Comparison of ENCODE assay signal across 8 cellular contexts in genomic region chr1:203504400-203505250, GRCh38.
DNase-seq lines count a peak whose midpoint lies in the region; ATAC-seq and TF ChIP-seq lines count a peak whose summit lies in the region.

No MANE protein-coding gene starts in this region.

- H3K27me3 ChIP-seq in OCI-LY3 (ENCODE audit: low read depth, low read length) (peaks cover 22% of the 10 kb centered on the region), muscle layer of colon (ENCODE audit: control insufficient read depth in 1 of 2, insufficient read depth in 2 of 2, low read length in 2 of 2) (no peaks in the 10 kb centered on the region)

- no peaks in the 10 kb centered on the region for H4K20me1 ChIP-seq in OCI-LY3 (ENCODE audit: insufficient read depth, low read length)

- TF ChIP-seq RAD21 in Ishikawa (IDR thresholded peaks at IDR 0.05; ENCODE audit: low read depth), result peak; percentile 86

- peak; percentile 96 for TF ChIP-seq CTCF in OCI-LY3 (IDR thresholded peaks at IDR 0.05; ENCODE audit: low read depth, low read length)

- H3K9ac ChIP-seq in OCI-LY3 (ENCODE audit: low read length) (no peak overlapping the region), muscle layer of colon (ENCODE audit: low read length) (no peak overlapping the region)

- ATAC-seq in HG02938 (IDR thresholded peaks at IDR 0.05; ENCODE audit: unreplicated experiment), result no peak

- no peak for TF ChIP-seq EP300 in Ishikawa (IDR thresholded peaks at IDR 0.05; ENCODE audit: borderline replicate concordance)

- H3K4me1 ChIP-seq in OCI-LY3 (ENCODE audit: low read length) (no peaks in the 10 kb centered on the region; the same call in 1 of the 2 replicates), muscle layer of colon (ENCODE audit: insufficient read depth, low read length) (peaks cover 74% of the 10 kb centered on the region)

- H3K27ac ChIP-seq in OCI-LY3 (ENCODE audit: low read length) (no peak overlapping the region), epithelial cell of prostate (no peak overlapping the region), muscle layer of colon (ENCODE audit: low read depth, low read length) (peak overlapping the region; percentile 72)

- H3K4me2 ChIP-seq in OCI-LY3 (ENCODE audit: low read length), result peak overlapping the region; percentile 48

- DNase-seq in COLO829 (ENCODE audit: low spot score) (peak; percentile 91), epithelial cell of prostate (ENCODE audit: low read depth, low spot score) (peak; percentile 29)
- peak; percentile 80 for DNase-seq in activated CD8-positive, alpha-beta memory T cell treated with anti-CD3 and anti-CD28 coated beads, Interleukin-2, amount 50 U/mL, for 4 hours
- DNase-seq in stimulated activated CD8-positive, alpha-beta memory T cell treated with anti-CD3 and anti-CD28 coated beads, Interleukin-4, amount 100 ng/mL, for 4 hours (ENCODE audit: low read depth in 2 of 2, low spot score in 1 of 2), result peak; percentile 32 to 70

- H3K4me3 ChIP-seq in OCI-LY3 (ENCODE audit: low read length), result no peak overlapping the region
- no peak overlapping the region for H3K4me3 ChIP-seq in muscle layer of colon (ENCODE audit: low read depth in 1 of 2, low read length in 2 of 2)

- H2AFZ ChIP-seq in OCI-LY3 (ENCODE audit: low read depth, low read length), result peak overlapping the region; percentile 50; the same call in 1 of the 2 replicates

- H3K36me3 ChIP-seq in OCI-LY3 (replicated peaks; ENCODE audit: low read depth, low read length), result no peaks in the 10 kb centered on the region
- H3K36me3 ChIP-seq in muscle layer of colon (ENCODE audit: insufficient read depth, low read length), result no peaks in the 10 kb centered on the region

- H3K9me3 ChIP-seq in OCI-LY3 (ENCODE audit: insufficient read depth, low read length) (no peaks in the 10 kb centered on the region), muscle layer of colon (ENCODE audit: low read length) (no peaks in the 10 kb centered on the region)

- H3K79me2 ChIP-seq in OCI-LY3 (ENCODE audit: low read length), result no peaks in the 10 kb centered on the region

TF ChIP-seq in Ishikawa, 13 proteins besides CTCF, POLR2A, EP300 and RAD21:
- TF ChIP-seq TCF12 (IDR thresholded peaks at IDR 0.05; ENCODE audit: low read depth) (no peak), CEBPB (IDR thresholded peaks at IDR 0.05) (no peak), TEAD4 (IDR thresholded peaks at IDR 0.05) (no peak), USF1 (IDR thresholded peaks at IDR 0.05) (no peak), MAX (IDR thresholded peaks at IDR 0.05) (no peak), TAF1 (IDR thresholded peaks at IDR 0.05; ENCODE audit: low read depth) (no peak), YY1 (IDR thresholded peaks at IDR 0.05; ENCODE audit: low read depth) (no peak), CREB1 (IDR thresholded peaks at IDR 0.05; ENCODE audit: low read depth) (no peak), REST (IDR thresholded peaks at IDR 0.05; ENCODE audit: low read depth) (no peak), ZBTB7A (IDR thresholded peaks at IDR 0.05; ENCODE audit: low read depth) (no peak), EGR1 (IDR thresholded peaks at IDR 0.05) (no peak), NFIC (IDR thresholded peaks at IDR 0.05) (no peak), FOXM1 (IDR thresholded peaks at IDR 0.05; ENCODE audit: borderline replicate concordance, low read depth) (no peak)

Comparison
In these comparisons a context has a peak if more than half of its experiments do, and no peak if none do; other contexts are left out.
1. DNase-seq: peak in every context shown above with its lines; median percentile 91 in COLO829; 80 in activated CD8-positive, alpha-beta memory T cell treated with anti-CD3 and anti-CD28 coated beads, Interleukin-2, amount 50 U/mL, for 4 hours; 51 in stimulated activated CD8-positive, alpha-beta memory T cell treated with anti-CD3 and anti-CD28 coated beads, Interleukin-4, amount 100 ng/mL, for 4 hours; 29 in epithelial cell of prostate.